ENCODE assay signal across 9 cellular contexts in genomic region chr2:161415041-161415440, GRCh38. TPM values are rescaled to one million over a fixed set of nuclear protein-coding genes. Genes with fewer than 3 reads are reported as not detected.
DNase-seq lines count a peak whose midpoint lies in the region; ATAC-seq, FAIRE-seq and TF ChIP-seq lines count a peak whose summit lies in the region.
"Had no signal": no experiment of that assay in that cellular context is flagged by ENCODE, and none has a peak within 500 bp of the region (broad histone marks: within the 10 kb centered on the region; RNA-seq: fewer than 3 reads in every experiment).

No MANE protein-coding gene starts in this region.

- peak; percentile 26 for ATAC-seq in GM18517 (IDR thresholded peaks at IDR 0.05; ENCODE audit: unreplicated experiment)
- ATAC-seq in HG03521 (IDR thresholded peaks at IDR 0.05; ENCODE audit: unreplicated experiment) = peak; percentile 22
- peak; percentile 47 to 52 for ATAC-seq in activated T-cell treated with anti-CD3 and anti-CD28 coated beads, Interleukin-2, amount 50 U/mL, for 72 hours (replicated peaks in 1 of 2)
- ATAC-seq in HepG2 = peak; percentile 33
- ATAC-seq in aorta (ENCODE audit: low FRiP score) = no peak
- ATAC-seq in HG02973 (IDR thresholded peaks at IDR 0.05; ENCODE audit: unreplicated experiment) = no peak

- no peak overlapping the region for H2AFZ ChIP-seq in HepG2 (ENCODE audit: low read length)

- H3K36me3 ChIP-seq in HepG2 (replicated peaks in 1 of 2; ENCODE audit: control insufficient read depth in 1 of 2, insufficient read depth in 2 of 2, low read length in 2 of 2) (no peaks in the 10 kb centered on the region; a peak in 1 of 5 replicates), aorta (ENCODE audit: control insufficient read depth in 1 of 2, insufficient read depth in 2 of 2, low read length in 1 of 2) (no peaks in the 10 kb centered on the region)

- peaks cover 0 to 3% of the 10 kb centered on the region in 2 donors for H3K36me3 Mint-ChIP-seq in activated T-cell treated with anti-CD3 and anti-CD28 coated beads, Interleukin-2, amount 50 U/mL, for 72 hours (ENCODE audit: insufficient read depth in 2 of 2)

- no peak for DNase-seq in AG09309 (ENCODE audit: low read depth)
- peak in 1 of 2 donors; percentile 23 for DNase-seq in activated T-cell treated with anti-CD3 and anti-CD28 coated beads, Interleukin-2, amount 50 U/mL, for 72 hours
- DNase-seq in HepG2 (ENCODE audit: low spot score) = no peak
- DNase-seq in aorta = no peak
- no peak for DNase-seq in LoVo (ENCODE audit: low spot score)

- H3K4me1 ChIP-seq in HepG2 (ENCODE audit: insufficient read depth, low read length) = peaks cover 44% of the 10 kb centered on the region
- no peaks in the 10 kb centered on the region for H3K4me1 ChIP-seq in aorta (ENCODE audit: control insufficient read depth in 1 of 2, insufficient read depth in 2 of 2, low read length in 2 of 2)

- peaks cover 62% of the 10 kb centered on the region for H3K27me3 Mint-ChIP-seq in activated T-cell treated with anti-CD3 and anti-CD28 coated beads, Interleukin-2, amount 50 U/mL, for 72 hours (ENCODE audit: low read depth)

- peaks cover 16 to 53% of the 10 kb centered on the region in 2 experiments for H3K27me3 ChIP-seq in HepG2 (ENCODE audit: control insufficient read depth in 1 of 2, insufficient read depth in 2 of 2, low read length in 2 of 2)
- no peaks in the 10 kb centered on the region for H3K27me3 ChIP-seq in aorta (ENCODE audit: control insufficient read depth in 1 of 2, insufficient read depth in 2 of 2, low read length in 1 of 2)

- TF ChIP-seq RAD21 in HepG2 (CRISPR knock-in tag; IDR thresholded peaks at IDR 0.05) = no peak

- H3K9me3 ChIP-seq in HepG2 (ENCODE audit: low read length) (no peaks in the 10 kb centered on the region), aorta (ENCODE audit: control insufficient read depth, low read length) (no peaks in the 10 kb centered on the region)

- TF ChIP-seq CTCF in AG09309 (IDR thresholded peaks at IDR 0.05; ENCODE audit: control insufficient read depth, insufficient read depth, low read depth, low read length, missing control alignments) (no peak), HepG2 (CRISPR knock-in tag; IDR thresholded peaks at IDR 0.05) (no peak)

- CTCF ChIA-PET in HepG2 (lab: Yijun Ruan, JAX; ENCODE audit: low intra/inter-chr PET ratio, low total read pairs) = no interaction called here

- peak overlapping the region; percentile 92 for H3K4me2 ChIP-seq in HepG2 (ENCODE audit: low read depth, low read length)

- POLR2A ChIA-PET in HepG2 (lab: Yijun Ruan, JAX) = no interaction called here

- in situ Hi-C loops in HepG2 (cut with HindIII; ENCODE audit: extremely low pct_ligation_motif_present, low pct_unique_long_range_greater_than_20kb) = no loop called here

- no peak for TF ChIP-seq EP300 in HepG2 (IDR thresholded peaks at IDR 0.05; ENCODE audit: low read depth in 2 of 2, low read length in 2 of 2)
- TF ChIP-seq EP300 in HepG2 (CRISPR knock-in tag; IDR thresholded peaks at IDR 0.05; ENCODE audit: borderline replicate concordance) = no peak

- H3K9me3 Mint-ChIP-seq in activated T-cell treated with anti-CD3 and anti-CD28 coated beads, Interleukin-2, amount 50 U/mL, for 72 hours = no peaks in the 10 kb centered on the region

- no peaks in the 10 kb centered on the region for H4K20me1 ChIP-seq in HepG2 (ENCODE audit: insufficient read depth, low read length)

- no peak for TF ChIP-seq POLR2A in HepG2 (IDR thresholded peaks at IDR 0.05; ENCODE audit: insufficient read depth in 1 of 2, low read depth in 2 of 2, low read length in 2 of 2)

- BruUV-seq in HepG2 (replicated peaks; lab: Mats Ljungman, UMichigan) = no TSS peak

- no peak overlapping the region for H3K9ac ChIP-seq in HepG2 (ENCODE audit: insufficient read depth, low read depth, low read length)

- H3K4me3 Mint-ChIP-seq in activated T-cell treated with anti-CD3 and anti-CD28 coated beads, Interleukin-2, amount 50 U/mL, for 72 hours = peak overlapping the region; percentile 83 to 86

- intact Hi-C loops in HepG2 (cut with micrococcal nuclease; ENCODE audit: unreplicated experiment) = loop anchor here (5.0 kb wide), 1 partner anchor 108 kb away; the partner anchor contains the start of gene PSMD14
- intact Hi-C loops in aorta (cut with DNase I) = no loop called here

- H3K27ac Mint-ChIP-seq in activated T-cell treated with anti-CD3 and anti-CD28 coated beads, Interleukin-2, amount 50 U/mL, for 72 hours = no peak overlapping the region

- no peak overlapping the region for H3K27ac ChIP-seq in HepG2 (ENCODE audit: extremely low read length, insufficient read depth, low read length)
- no peak overlapping the region for H3K27ac ChIP-seq in aorta (ENCODE audit: low read depth in 1 of 2, low read length in 2 of 2)

- H3K4me3 ChIP-seq in AG09309 (ENCODE audit: control insufficient read depth, low read depth, low read length) (peak overlapping the region; percentile 55; the same call in 1 of the 2 replicates), HepG2 (replicated peaks in 1 of 3; ENCODE audit: insufficient read depth in 1 of 3, low read depth in 2 of 3, low read length in 3 of 3) (peak overlapping the region; percentile 47 to 76 (median 68)), aorta (ENCODE audit: low read length in 2 of 2) (peak overlapping the region; percentile 27 to 34)

- FAIRE-seq in HepG2 (lab: Jason Lieb, UNC) = no peak
- FAIRE-seq: endometrium had no signal

- H3K79me2 ChIP-seq in HepG2 (ENCODE audit: insufficient read depth, low read length) = no peaks in the 10 kb centered on the region

- peaks cover 57% of the 10 kb centered on the region for H3K4me1 Mint-ChIP-seq in activated T-cell treated with anti-CD3 and anti-CD28 coated beads, Interleukin-2, amount 50 U/mL, for 72 hours (ENCODE audit: low read depth)

- 6% methylated on average over 13 of the region's 13 CpGs for WGBS in HepG2 (ENCODE audit: low lambda C conversion rate)
- WGBS in aorta, 2 donors = 15 to 18% methylated on average over 13 of the region's 13 CpGs

TF ChIP-seq in HepG2, 621 proteins besides CTCF, POLR2A, EP300 and RAD21 (continues in another document):
- TF ChIP-seq NFRKB (IDR thresholded peaks at IDR 0.05) (no peak), FOXO4 (CRISPR knock-in tag; conservative IDR thresholded peaks at IDR 0.05) (0 out of 2 replicates have a peak, but pooled peaks have one; percentile 70), ZNF563 (CRISPR knock-in tag; IDR thresholded peaks at IDR 0.05) (no peak), HOXD1 (CRISPR knock-in tag; IDR thresholded peaks at IDR 0.05) (no peak)

RNA-seq across cellular contexts. Expression of gene TBR1, which starts 1.1 kb away (rescaled TPM):
- total RNA-seq in activated T-cell treated with anti-CD3 and anti-CD28 coated beads, Interleukin-2, amount 50 U/mL, for 72 hours = under 1 TPM; 0.02 to 0.05 TPM
- total RNA-seq in HepG2 (2016; rRNA removed; fragmentation: Illumina TruSeq; extraction: Trizol) = not detected in 2 replicates
- not detected in 2 replicates for total RNA-seq in HepG2 (2016; cell fraction: cytosol; rRNA removed; fragmentation: Illumina TruSeq; extraction: Trizol; ENCODE audit: low read depth)
- total RNA-seq in HepG2 (2016; cell fraction: insoluble cytoplasmic fraction; rRNA removed; fragmentation: Illumina TruSeq; extraction: Trizol) = 0.09 TPM in 1 of 2 replicates, not detected in the other
- total RNA-seq in HepG2 (2016; cell fraction: membrane; rRNA removed; fragmentation: Illumina TruSeq; extraction: Trizol) = not detected in 2 replicates
- 0.03 and 0.06 TPM in 2 replicates for total RNA-seq in HepG2 (2016; cell fraction: nucleus; rRNA removed; fragmentation: Illumina TruSeq; extraction: Trizol)
- 0.03 TPM in 1 of 2 replicates, not detected in the other for polyA plus RNA-seq in HepG2 (2011; rRNA removed)
- not detected in 2 replicates for polyA plus RNA-seq in HepG2 (2011; cell fraction: cytosol; rRNA removed)
- polyA plus RNA-seq in HepG2 (2011; cell fraction: nucleus; rRNA removed) = 0.05 and 0.10 TPM in 2 replicates
- polyA plus RNA-seq in HepG2 (2012) = not detected in 2 replicates
- polyA plus RNA-seq in HepG2 (2016; cell fraction: cytosol; fragmentation: Illumina TruSeq; extraction: Trizol; ENCODE audit: low read depth) = not detected in 2 replicates
- not detected in 2 replicates for polyA plus RNA-seq in HepG2 (2016; cell fraction: insoluble cytoplasmic fraction; fragmentation: Illumina TruSeq; extraction: Trizol; ENCODE audit: low read depth)
- not detected in 2 replicates for polyA plus RNA-seq in HepG2 (2016; cell fraction: membrane; fragmentation: Illumina TruSeq; extraction: Trizol; ENCODE audit: low read depth)
- polyA plus RNA-seq in HepG2 (2016; cell fraction: nucleus; fragmentation: Illumina TruSeq; extraction: Trizol; ENCODE audit: insufficient read depth, low read depth) = not detected in 2 replicates
- polyA minus RNA-seq in HepG2 (2011; rRNA and poly(A)+ RNA removed; ENCODE audit: low replicate concordance) = 0.04 TPM in 1 of 2 replicates, not detected in the other
- polyA minus RNA-seq in HepG2 (2011; cell fraction: cytosol; rRNA and poly(A)+ RNA removed) = not detected in 2 replicates
- 0.37 and 0.52 TPM in 2 replicates for polyA minus RNA-seq in HepG2 (2011; cell fraction: nucleus; rRNA and poly(A)+ RNA removed)
- not detected for total RNA-seq in aorta
- not detected for polyA plus RNA-seq in aorta

Comparison
In these comparisons a context has a peak if more than half of its experiments do, and no peak if none do; other contexts are left out.
1. ATAC-seq: peak in GM18517 (single experiment), HG03521 (single experiment), activated T-cell treated with anti-CD3 and anti-CD28 coated beads, Interleukin-2, amount 50 U/mL, for 72 hours (2 of 2) and HepG2 (single experiment); none in aorta (single experiment) and HG02973 (single experiment).
2. Peak in every context shown above with its lines, with median percentiles within 50 percentile points of each other: H3K4me3 ChIP-seq.